In genomic region chr12:26699237-26699636, GRCh38 we compare ENCODE assay signal across 20 cellular contexts.
"Had no signal": no experiment of that assay in that cellular context is flagged by ENCODE, and none has a peak within 500 bp of the region (broad histone marks: within the 10 kb centered on the region; RNA-seq: fewer than 3 reads in every experiment).

No MANE protein-coding gene starts in this region.

- H3K4me1 ChIP-seq: prostate gland, testis had no signal

- H3K4me3 Mint-ChIP-seq: activated CD8-positive, alpha-beta T cell treated with anti-CD3 and anti-CD28 coated beads for 36 hours; activated naive CD8-positive, alpha-beta T cell treated with anti-CD3 and anti-CD28 coated beads, Interleukin-2, amount 50 U/mL, for 24 hours; activated T-cell treated with anti-CD3 and anti-CD28 coated beads, Interleukin-2, amount 50 U/mL, for 72 hours; effector memory CD8-positive, alpha-beta T cell; immature natural killer cell; nephron; stimulated activated naive CD8-positive, alpha-beta T cell treated with anti-CD3 and anti-CD28 coated beads, Interleukin-15, Interleukin-2, amounts not matched to agents 100 ng/mL and 50 ng/mL, for 24 hours had no signal

- H3K4me1 Mint-ChIP-seq: nephron had no signal

- DNase-seq: activated CD8-positive, alpha-beta memory T cell treated with anti-CD3 and anti-CD28 coated beads, Interleukin-2, amount 50 U/mL, for 4 hours; activated CD8-positive, alpha-beta T cell treated with anti-CD3 and anti-CD28 coated beads for 36 hours; activated naive CD4-positive, alpha-beta T cell; activated naive CD8-positive, alpha-beta T cell treated with anti-CD3 and anti-CD28 coated beads, Interleukin-2, amount 50 U/mL, for 24 hours; activated T-cell treated with anti-CD3 and anti-CD28 coated beads, Interleukin-2, amount 50 U/mL, for 72 hours; central memory CD4-positive, alpha-beta T cell; effector memory CD8-positive, alpha-beta T cell; erythroblast; immature natural killer cell; left lung; mesenchymal stem cell; occipital lobe; sigmoid colon; stimulated activated CD4-positive, alpha-beta T cell treated with anti-CD3 and anti-CD28 coated beads, Interleukin-4, amount 100 ng/mL, for 1 hour; T-helper 9 cell; testis had no signal

- H3K27ac Mint-ChIP-seq: activated CD8-positive, alpha-beta T cell treated with anti-CD3 and anti-CD28 coated beads for 36 hours; activated naive CD8-positive, alpha-beta T cell treated with anti-CD3 and anti-CD28 coated beads, Interleukin-2, amount 50 U/mL, for 24 hours; activated T-cell treated with anti-CD3 and anti-CD28 coated beads, Interleukin-2, amount 50 U/mL, for 72 hours; effector memory CD8-positive, alpha-beta T cell; immature natural killer cell; nephron; stimulated activated naive CD8-positive, alpha-beta T cell treated with anti-CD3 and anti-CD28 coated beads, Interleukin-15, Interleukin-2, amounts not matched to agents 100 ng/mL and 50 ng/mL, for 24 hours had no signal

- ATAC-seq: activated CD8-positive, alpha-beta T cell treated with anti-CD3 and anti-CD28 coated beads for 36 hours; activated naive CD8-positive, alpha-beta T cell treated with anti-CD3 and anti-CD28 coated beads, Interleukin-2, amount 50 U/mL, for 24 hours; activated T-cell treated with anti-CD3 and anti-CD28 coated beads, Interleukin-2, amount 50 U/mL, for 72 hours; effector memory CD8-positive, alpha-beta T cell; left lung had no signal

- H3K4me3 ChIP-seq: coronary artery, left lung, prostate gland, sigmoid colon, testis had no signal

- H3K27me3 Mint-ChIP-seq: activated CD8-positive, alpha-beta T cell treated with anti-CD3 and anti-CD28 coated beads for 36 hours; activated naive CD8-positive, alpha-beta T cell treated with anti-CD3 and anti-CD28 coated beads, Interleukin-2, amount 50 U/mL, for 24 hours; effector memory CD8-positive, alpha-beta T cell; stimulated activated naive CD8-positive, alpha-beta T cell treated with anti-CD3 and anti-CD28 coated beads, Interleukin-15, Interleukin-2, amounts not matched to agents 100 ng/mL and 50 ng/mL, for 24 hours had no signal

- H3K9me3 Mint-ChIP-seq: activated CD8-positive, alpha-beta T cell treated with anti-CD3 and anti-CD28 coated beads for 36 hours; activated naive CD8-positive, alpha-beta T cell treated with anti-CD3 and anti-CD28 coated beads, Interleukin-2, amount 50 U/mL, for 24 hours; effector memory CD8-positive, alpha-beta T cell; nephron; stimulated activated naive CD8-positive, alpha-beta T cell treated with anti-CD3 and anti-CD28 coated beads, Interleukin-15, Interleukin-2, amounts not matched to agents 100 ng/mL and 50 ng/mL, for 24 hours had no signal

- H3K27ac ChIP-seq: coronary artery, left lung, prostate gland, sigmoid colon, testis had no signal

- H3K27me3 ChIP-seq: left lung, sigmoid colon, testis had no signal

- H3K36me3 ChIP-seq: prostate gland had no signal
